Comparison of ENCODE assay signal across 17 cellular contexts in genomic region chr12:49748306-49748705, GRCh38. TPM values are rescaled to one million over a fixed set of nuclear protein-coding genes. Genes with fewer than 3 reads are reported as not detected.
DNase-seq lines count a peak whose midpoint lies in the region; ATAC-seq and TF ChIP-seq lines count a peak whose summit lies in the region.
"Had no signal": no experiment of that assay in that cellular context is flagged by ENCODE, and none has a peak within 500 bp of the region (broad histone marks: within the 10 kb centered on the region; RNA-seq: fewer than 3 reads in every experiment).

No MANE protein-coding gene starts in this region.

- H3K27me3 Mint-ChIP-seq in activated T-cell treated with anti-CD3 and anti-CD28 coated beads, Interleukin-2, amount 50 U/mL, for 24 hours: no peaks in the 10 kb centered on the region
- H3K27me3 Mint-ChIP-seq in endodermal cell (ENCODE audit: insufficient read depth): no peaks in the 10 kb centered on the region
- H3K27me3 Mint-ChIP-seq: dendritic cell treated with granulocyte-macrophage colony-stimulating factor and Interleukin-4, amounts not matched to agents 40 ng/mL and 50 ng/mL, for 4 days; naive B cell had no signal

- 0 out of 2 replicates have a peak overlapping the region, but pooled peaks have one; percentile 4 for H3K27ac ChIP-seq in SJSA1
- no peak overlapping the region for H3K27ac ChIP-seq in endodermal cell (ENCODE audit: low read depth, low read length)
- peak overlapping the region; percentile 62 for H3K27ac ChIP-seq in psoas muscle
- H3K27ac ChIP-seq: VCaP had no signal

- H3K4me1 ChIP-seq in SJSA1 (replicated peaks) (peaks cover 32% of the 10 kb centered on the region), endodermal cell (ENCODE audit: control insufficient read depth, insufficient read depth, low read length) (peaks cover 14% of the 10 kb centered on the region), psoas muscle (peaks cover 84% of the 10 kb centered on the region)

- H3K4me3 Mint-ChIP-seq in activated T-cell treated with anti-CD3 and anti-CD28 coated beads, Interleukin-2, amount 50 U/mL, for 24 hours: peak overlapping the region; percentile 71
- H3K4me3 Mint-ChIP-seq in endodermal cell: no peak overlapping the region
- H3K4me3 Mint-ChIP-seq: dendritic cell treated with granulocyte-macrophage colony-stimulating factor and Interleukin-4, amounts not matched to agents 40 ng/mL and 50 ng/mL, for 4 days; H9 had no signal

- no peak for DNase-seq in activated T-cell treated with anti-CD3 and anti-CD28 coated beads, Interleukin-2, amount 50 U/mL, for 24 hours
- DNase-seq in activated T-cell treated with anti-CD3 and anti-CD28 coated beads for 4 hours: no peak
- DNase-seq in SJSA1 (ENCODE audit: low read depth in 1 of 2, low spot score in 2 of 2): peak; percentile 48 to 68
- no peak for DNase-seq in endodermal cell
- DNase-seq in psoas muscle: no peak
- DNase-seq in dedifferentiated amniotic fluid mesenchymal stem cell (ENCODE audit: extremely low spot score): no peak
- DNase-seq in midbrain (lab: John Stamatoyannopoulos, UW): no peak
- no peak for DNase-seq in NCI-H1417 (lab: John Stamatoyannopoulos, UW)
- DNase-seq: ACHN; activated effector memory CD4-positive, alpha-beta T cell treated with anti-CD3 and anti-CD28 coated beads, Interleukin-2, amount 50 U/mL, for 16 hours; DMS79; H9; naive B cell; NCI-H510A treated with DMSO at 0.1 percent for 48 hours; SHP77 had no signal

- H3K36me3 ChIP-seq in SJSA1: peaks cover 54% of the 10 kb centered on the region
- H3K36me3 ChIP-seq in endodermal cell (ENCODE audit: control insufficient read depth, insufficient read depth, low read length): peaks cover 59% of the 10 kb centered on the region
- peaks cover 6 to 22% of the 10 kb centered on the region in 2 donors for H3K36me3 ChIP-seq in psoas muscle (ENCODE audit: insufficient read depth in 1 of 2, low read depth in 1 of 2)

- peaks cover 82% of the 10 kb centered on the region for H3K36me3 Mint-ChIP-seq in activated T-cell treated with anti-CD3 and anti-CD28 coated beads, Interleukin-2, amount 50 U/mL, for 24 hours (ENCODE audit: low read depth)
- peaks cover 29% of the 10 kb centered on the region for H3K36me3 Mint-ChIP-seq in endodermal cell (ENCODE audit: low read depth)

- H3K27ac Mint-ChIP-seq in activated T-cell treated with anti-CD3 and anti-CD28 coated beads, Interleukin-2, amount 50 U/mL, for 24 hours: peak overlapping the region; percentile 95
- no peak overlapping the region for H3K27ac Mint-ChIP-seq in endodermal cell
- H3K27ac Mint-ChIP-seq: dendritic cell treated with granulocyte-macrophage colony-stimulating factor and Interleukin-4, amounts not matched to agents 40 ng/mL and 50 ng/mL, for 4 days had no signal

- TF ChIP-seq CTCF in endodermal cell (conservative IDR thresholded peaks at IDR 0.05) (no peak), psoas muscle (IDR thresholded peaks at IDR 0.05) (no peak)

- no peak overlapping the region for H3K9ac ChIP-seq in endodermal cell (ENCODE audit: extremely low read depth, low read length, poor library complexity, severe bottlenecking)

- intact Hi-C loops in psoas muscle (cut with DNase I): no loop called here

- no CpG with 5 or more reads among the region's 1 CpG for WGBS in endodermal cell (ENCODE audit: insufficient coverage in 1 of 2, insufficient read length in 1 of 2), 2 experiments
- 34 to 39% (median 36%) methylated on average over 1 of the region's 1 CpG for WGBS in psoas muscle, 3 donors

- H3K27me3 ChIP-seq in SJSA1 (replicated peaks) (no peaks in the 10 kb centered on the region), endodermal cell (ENCODE audit: control insufficient read depth, insufficient read depth, low read length, poor library complexity, severe bottlenecking) (no peaks in the 10 kb centered on the region), psoas muscle (ENCODE audit: insufficient read depth in 3 of 3, low read length in 2 of 3) (no peaks in the 10 kb centered on the region)

- no peak overlapping the region for H3K4me3 ChIP-seq in SJSA1
- peak overlapping the region; percentile 61 for H3K4me3 ChIP-seq in endodermal cell (ENCODE audit: low read length)
- peak overlapping the region; percentile 7 for H3K4me3 ChIP-seq in psoas muscle

- peaks cover 93% of the 10 kb centered on the region for H3K4me1 Mint-ChIP-seq in activated T-cell treated with anti-CD3 and anti-CD28 coated beads, Interleukin-2, amount 50 U/mL, for 24 hours (ENCODE audit: low read depth)
- H3K4me1 Mint-ChIP-seq in endodermal cell: peaks cover 54% of the 10 kb centered on the region

- H3K9me3 ChIP-seq in SJSA1 (replicated peaks) (no peaks in the 10 kb centered on the region), endodermal cell (ENCODE audit: control insufficient read depth, low read length) (no peaks in the 10 kb centered on the region), psoas muscle (no peaks in the 10 kb centered on the region)

- ATAC-seq in psoas muscle: peak in 2 of 4 donors; percentile 41 to 44

- H3K9me3 Mint-ChIP-seq in activated T-cell treated with anti-CD3 and anti-CD28 coated beads, Interleukin-2, amount 50 U/mL, for 24 hours: no peaks in the 10 kb centered on the region
- no peaks in the 10 kb centered on the region for H3K9me3 Mint-ChIP-seq in endodermal cell
- H3K9me3 Mint-ChIP-seq: dendritic cell treated with granulocyte-macrophage colony-stimulating factor and Interleukin-4, amounts not matched to agents 40 ng/mL and 50 ng/mL, for 4 days; H9; naive B cell had no signal

RNA-seq across cellular contexts. Expression of gene TMBIM6, which starts 6.9 kb away (rescaled TPM):
- total RNA-seq in SJSA1 (2014; rRNA removed; shearing (Covaris generic)): 417 and 432 TPM in 2 replicates
- total RNA-seq in endodermal cell: 100 to 1,000 TPM; 426 to 455 TPM
- polyA plus RNA-seq in endodermal cell (2013, experiment 1 of 2): 396 TPM
- polyA plus RNA-seq in endodermal cell (2013, experiment 2 of 2): 348 TPM
- total RNA-seq in psoas muscle: 100 to 1,000 TPM; 171 to 256 (median 241) TPM
- polyA plus RNA-seq in psoas muscle: 100 to 1,000 TPM; 164 to 317 (median 250) TPM

RNA-seq across cellular contexts. Expression of gene FMNL3, which starts 41.1 kb away (rescaled TPM):
- 12.9 and 19.2 TPM in 2 replicates for total RNA-seq in SJSA1 (2014; rRNA removed; shearing (Covaris generic))
- 10 to 100 TPM; 22.4 to 23.5 TPM for total RNA-seq in endodermal cell
- polyA plus RNA-seq in endodermal cell (2013, experiment 1 of 2): 14.2 TPM
- polyA plus RNA-seq in endodermal cell (2013, experiment 2 of 2): 15.9 TPM
- total RNA-seq in psoas muscle: 10 to 100 TPM in 1 of 4 donors, 1 to 10 TPM in 3; 5.5 to 11.3 (median 7.8) TPM
- polyA plus RNA-seq in psoas muscle: 1 to 10 TPM; 1.5 to 3.2 (median 1.8) TPM

Comparison
In these comparisons a context has a peak if more than half of its experiments do, and no peak if none do; other contexts are left out.
1. DNase-seq: peak in SJSA1 (2 of 2); none in activated T-cell treated with anti-CD3 and anti-CD28 coated beads, Interleukin-2, amount 50 U/mL, for 24 hours (single experiment), activated T-cell treated with anti-CD3 and anti-CD28 coated beads for 4 hours (single experiment), endodermal cell (single experiment), psoas muscle (0 of 2), dedifferentiated amniotic fluid mesenchymal stem cell (single experiment), midbrain (single experiment) and NCI-H1417 (0 of 3).